In genomic region chr20:5718896-5719595, GRCh38 we compare ENCODE assay signal across 16 cellular contexts. TPM values are rescaled to one million over a fixed set of nuclear protein-coding genes. Genes with fewer than 3 reads are reported as not detected.
A peak's percentile ranks its signal among the peaks of the same experiment; 100 is the strongest.
DNase-seq lines count a peak whose midpoint lies in the region; ATAC-seq and TF ChIP-seq lines count a peak whose summit lies in the region.
"Had no signal": no experiment of that assay in that cellular context is flagged by ENCODE, and none has a peak within 500 bp of the region (broad histone marks: within the 10 kb centered on the region; RNA-seq: fewer than 3 reads in every experiment).

No MANE protein-coding gene starts in this region.

- no peaks in the 10 kb centered on the region for H4K20me1 ChIP-seq in OCI-LY1 (ENCODE audit: insufficient read depth, low read length)
- H4K20me1 ChIP-seq: BLaER1 had no signal

- H2BK120ac ChIP-seq in trophoblast cell (ENCODE audit: insufficient read depth, low read length, poor library complexity), result no peak overlapping the region

- H3K4ac ChIP-seq in trophoblast cell (ENCODE audit: low read depth, low read length), result no peak overlapping the region

- H2BK5ac ChIP-seq in trophoblast cell (ENCODE audit: low read depth, low read length, poor library complexity), result no peak overlapping the region

- H4K8ac ChIP-seq in trophoblast cell (ENCODE audit: low read depth, low read length), result no peak overlapping the region

- ATAC-seq in GM21390 (IDR thresholded peaks at IDR 0.05; ENCODE audit: unreplicated experiment), result no peak

- no peak for TF ChIP-seq CTCF in OCI-LY1 (IDR thresholded peaks at IDR 0.05; ENCODE audit: low read length)
- TF ChIP-seq CTCF in WERI-Rb-1 (IDR thresholded peaks at IDR 0.05; ENCODE audit: low read depth, low read length), result no peak

- no peak overlapping the region for H3K18ac ChIP-seq in trophoblast cell (ENCODE audit: low read length)

- WGBS in trophoblast cell (ENCODE audit: extremely low coverage, insufficient coverage, insufficient read length), result no CpG with 5 or more reads among the region's 1 CpG

- H3K14ac ChIP-seq in trophoblast cell (ENCODE audit: low read length), result no peak overlapping the region

- no peaks in the 10 kb centered on the region for H3K9me2 ChIP-seq in OCI-LY1 (ENCODE audit: low read depth, low read length)

- H3K27me3 ChIP-seq in OCI-LY1 (ENCODE audit: insufficient read depth, low read length) (no peaks in the 10 kb centered on the region), trophoblast cell (ENCODE audit: insufficient read depth, low read length) (no peaks in the 10 kb centered on the region), WERI-Rb-1 (ENCODE audit: insufficient read depth, low read depth, severe bottlenecking) (no peaks in the 10 kb centered on the region)
- H3K27me3 ChIP-seq: BLaER1, hepatocyte had no signal

- H3K4me3 ChIP-seq in OCI-LY1 (ENCODE audit: low read depth, low read length, poor library complexity, severe bottlenecking) (no peak overlapping the region), trophoblast cell (ENCODE audit: low read depth, low read length) (peak overlapping the region; percentile 42), WERI-Rb-1 (ENCODE audit: low read depth, low read length) (no peak overlapping the region)
- H3K4me3 ChIP-seq: BLaER1, hepatocyte, SJSA1 had no signal

- H3K27ac ChIP-seq in OCI-LY1 (ENCODE audit: low read depth, low read length, poor library complexity, severe bottlenecking) (peak overlapping the region; percentile 68), trophoblast cell (ENCODE audit: low read depth, low read length) (no peak overlapping the region), WERI-Rb-1 (no peak overlapping the region)
- H3K27ac ChIP-seq: BLaER1, hepatocyte, SJSA1 had no signal

- H3K79me2 ChIP-seq in OCI-LY1 (ENCODE audit: insufficient read depth, low read length) (no peaks in the 10 kb centered on the region), trophoblast cell (ENCODE audit: control insufficient read depth, insufficient read depth, low read length, poor library complexity) (no peaks in the 10 kb centered on the region)
- H3K79me2 ChIP-seq: hepatocyte had no signal

- no peak overlapping the region for H4K12ac ChIP-seq in trophoblast cell (ENCODE audit: low read depth, low read length)

- DNase-seq in NCI-H2029 (lab: John Stamatoyannopoulos, UW) (peak; percentile 9), NCI-H2029 treated with DMSO at 0.1 percent for 48 hours (lab: John Stamatoyannopoulos, UW) (no peak), fibroblast of gingiva (ENCODE audit: low read depth) (peak; percentile 81), trophoblast cell (no peak), WERI-Rb-1 (no peak), NAMALWA (ENCODE audit: low spot score) (no peak)
- DNase-seq: DMS53; effector CD4-positive, alpha-beta T cell; islet precursor cell; Kasumi-1; NCI-H1436 treated with DMSO at 0.1 percent for 48 hours had no signal

- H2AFZ ChIP-seq in OCI-LY1 (ENCODE audit: low read length) (no peak overlapping the region), trophoblast cell (ENCODE audit: insufficient read depth, low read length, poor library complexity) (no peak overlapping the region)
- H2AFZ ChIP-seq: hepatocyte had no signal

- no peak overlapping the region for H2BK12ac ChIP-seq in trophoblast cell (ENCODE audit: low read length)

- H3K4me1 ChIP-seq in OCI-LY1 (ENCODE audit: insufficient read depth, low read length, severe bottlenecking) (peaks cover 48% of the 10 kb centered on the region), trophoblast cell (ENCODE audit: control insufficient read depth in 1 of 2, insufficient read depth in 2 of 2, low read length in 2 of 2) (no peaks in the 10 kb centered on the region)
- H3K4me1 ChIP-seq: SJSA1 had no signal

- H3K36me3 ChIP-seq in OCI-LY1 (ENCODE audit: insufficient read depth, low read length), result no peaks in the 10 kb centered on the region
- no peaks in the 10 kb centered on the region for H3K36me3 ChIP-seq in trophoblast cell (ENCODE audit: control insufficient read depth in 1 of 2, insufficient read depth in 2 of 2, low read length in 2 of 2)
- H3K36me3 ChIP-seq in WERI-Rb-1, result no peaks in the 10 kb centered on the region
- H3K36me3 ChIP-seq: BLaER1, SJSA1 had no signal

- H3K23ac ChIP-seq in trophoblast cell (ENCODE audit: low read length), result peak overlapping the region; percentile 76

- no peak overlapping the region for H3K4me2 ChIP-seq in OCI-LY1 (ENCODE audit: low read length)
- no peak overlapping the region for H3K4me2 ChIP-seq in trophoblast cell (ENCODE audit: low read length)
- H3K4me2 ChIP-seq: BLaER1, hepatocyte had no signal

- H3K9me3 ChIP-seq in OCI-LY1 (ENCODE audit: low read length), result peaks cover 3% of the 10 kb centered on the region; the same call in 1 of the 2 replicates
- no peaks in the 10 kb centered on the region for H3K9me3 ChIP-seq in trophoblast cell (ENCODE audit: insufficient read depth, low read depth, low read length)
- no peaks in the 10 kb centered on the region for H3K9me3 ChIP-seq in WERI-Rb-1 (ENCODE audit: severe bottlenecking)
- H3K9me3 ChIP-seq: BLaER1, SJSA1 had no signal

- no peak overlapping the region for H4K91ac ChIP-seq in trophoblast cell (ENCODE audit: low read depth, low read length)

- H3K9ac ChIP-seq in OCI-LY1 (ENCODE audit: low read length), result no peak overlapping the region
- no peak overlapping the region for H3K9ac ChIP-seq in trophoblast cell (ENCODE audit: low read length)
- H3K9ac ChIP-seq: BLaER1 had no signal

- no peaks in the 10 kb centered on the region for H3F3A ChIP-seq in OCI-LY1 (ENCODE audit: insufficient read depth, low read length)

- no peaks in the 10 kb centered on the region for H3K79me1 ChIP-seq in trophoblast cell (ENCODE audit: low read length)

- H2AK5ac ChIP-seq in trophoblast cell (ENCODE audit: low read length), result no peak overlapping the region

RNA-seq across cellular contexts. Expression of gene SHLD1, which starts 31.2 kb away (rescaled TPM):
- polyA plus RNA-seq in trophoblast cell (2013), result 2.4 and 2.6 TPM in 2 replicates

Comparison
In these comparisons a context has a peak if more than half of its experiments do, and no peak if none do; other contexts are left out.
1. DNase-seq: peak in NCI-H2029 (single experiment) and fibroblast of gingiva (single experiment); none in NCI-H2029 treated with DMSO at 0.1 percent for 48 hours (single experiment), trophoblast cell (0 of 2), WERI-Rb-1 (single experiment) and NAMALWA (single experiment).